5 cellular contexts compared by ENCODE assay signal in the genomic region with DNA sequence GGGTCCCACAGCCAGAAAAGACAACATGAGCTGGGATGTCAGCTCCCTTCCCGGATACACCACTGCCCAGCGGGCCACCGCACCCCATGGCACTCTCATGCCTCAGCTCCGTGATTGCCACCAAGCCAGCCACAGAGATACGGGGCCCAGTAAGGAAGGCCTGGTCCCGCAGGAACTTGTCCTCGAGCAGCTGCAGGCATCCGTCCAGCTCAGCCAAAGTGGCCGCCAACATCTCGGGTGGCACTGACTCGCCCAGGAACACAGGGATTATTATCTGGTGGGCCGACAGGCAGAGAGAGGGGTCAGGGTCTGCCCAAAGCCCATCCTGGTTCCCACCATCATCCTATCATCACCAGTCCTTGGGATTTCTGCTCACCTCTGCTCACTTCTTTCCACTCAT. TPM values are rescaled to one million over a fixed set of nuclear protein-coding genes. Genes with fewer than 3 reads are reported as not detected.
"Had no signal": no experiment of that assay in that cellular context is flagged by ENCODE, and none has a peak within 500 bp of the region (broad histone marks: within the 10 kb centered on the region; RNA-seq: fewer than 3 reads in every experiment).

No MANE protein-coding gene starts in this region.

RNA-seq across cellular contexts. Expression of a gene that starts 2.6 kb away (rescaled TPM):
- total RNA-seq: HepG2, K562 had no signal

RNA-seq across cellular contexts. Expression of a gene that starts 16.3 kb away (rescaled TPM):
- total RNA-seq: K562 had no signal

RNA-seq across cellular contexts. Expression of a gene that starts 27.9 kb away (rescaled TPM):
- total RNA-seq: HT-29, HT1080, IMR-90, K562 had no signal
